Comparison of ENCODE assay signal across 8 cellular contexts in genomic region chr10:1109795-1110673, GRCh38.
DNase-seq lines count a peak whose midpoint lies in the region; ATAC-seq and TF ChIP-seq lines count a peak whose summit lies in the region.

No MANE protein-coding gene starts in this region.

- no peaks in the 10 kb centered on the region for H3K27me3 ChIP-seq in RWPE2 (ENCODE audit: insufficient read depth, poor library complexity, severe bottlenecking)

- H3K36me3 ChIP-seq in RWPE2 (ENCODE audit: low read depth) = peaks cover 36% of the 10 kb centered on the region

- peak overlapping the region; percentile 86 for H3K27ac ChIP-seq in RWPE2 (ENCODE audit: poor library complexity, severe bottlenecking)

- ATAC-seq in GM18907 (IDR thresholded peaks at IDR 0.05; ENCODE audit: unreplicated experiment) (peak; percentile 83), HG03439 (IDR thresholded peaks at IDR 0.05; ENCODE audit: unreplicated experiment) (peak; percentile 94), RWPE2 (ENCODE audit: low read depth) (peak; percentile 86), HG02970 (IDR thresholded peaks at IDR 0.05; ENCODE audit: low FRiP score, unreplicated experiment) (no peak)

- peak; percentile 90 for TF ChIP-seq CTCF in RWPE2 (IDR thresholded peaks at IDR 0.05; ENCODE audit: poor library complexity, severe bottlenecking)

- H3K4me3 ChIP-seq in RWPE2 (ENCODE audit: severe bottlenecking) = no peak overlapping the region

- no peaks in the 10 kb centered on the region for H3K9me3 ChIP-seq in RWPE2 (ENCODE audit: severe bottlenecking)

- DNase-seq in CD1c-positive myeloid dendritic cell (ENCODE audit: extremely low spot score) = peak; percentile 58
- peak; percentile 82 for DNase-seq in RWPE2 (ENCODE audit: low spot score)
- DNase-seq in activated effector memory CD4-positive, alpha-beta T cell treated with anti-CD3 and anti-CD28 coated beads, Interleukin-2, amount 50 U/mL, for 16 hours = peak; percentile 91
- DNase-seq in glomerular visceral epithelial cell (ENCODE audit: extremely low spot score) = peak; percentile 86
- DNase-seq in putamen (ENCODE audit: low spot score) = peak; percentile 46

- H3K4me1 ChIP-seq in RWPE2 (ENCODE audit: insufficient read depth, poor library complexity, severe bottlenecking) = peaks cover 9% of the 10 kb centered on the region
